Comparison of ENCODE assay signal across 1 cellular context in genomic region chr19:44904426-44904994, GRCh38.
TF ChIP-seq lines count a peak whose summit lies in the region.

No MANE protein-coding gene starts in this region.

TF ChIP-seq in HepG2, 621 proteins besides CTCF, POLR2A, EP300 and RAD21 (continued from another document):
- TF ChIP-seq, protein P1, sequence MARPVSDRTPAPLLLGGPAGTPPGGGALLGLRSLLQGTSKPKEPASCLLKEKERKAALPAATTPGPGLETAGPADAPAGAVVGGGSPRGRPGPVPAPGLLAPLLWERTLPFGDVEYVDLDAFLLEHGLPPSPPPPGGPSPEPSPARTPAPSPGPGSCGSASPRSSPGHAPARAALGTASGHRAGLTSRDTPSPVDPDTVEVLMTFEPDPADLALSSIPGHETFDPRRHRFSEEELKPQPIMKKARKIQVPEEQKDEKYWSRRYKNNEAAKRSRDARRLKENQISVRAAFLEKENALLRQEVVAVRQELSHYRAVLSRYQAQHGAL (CRISPR knock-in tag; IDR thresholded peaks at IDR 0.05; ENCODE audit: not compliant biosample characterization): no peak
- TF ChIP-seq SAFB2 (CRISPR knock-in tag; IDR thresholded peaks at IDR 0.05; ENCODE audit: borderline replicate concordance, low read depth) (no peak), IRF1 (CRISPR knock-in tag; IDR thresholded peaks at IDR 0.05; ENCODE audit: low read depth) (no peak), KDM2A (CRISPR knock-in tag; IDR thresholded peaks at IDR 0.05; ENCODE audit: borderline replicate concordance, low read depth) (peak; percentile 21; the same call in 1 of the 2 replicates), POLR2AphosphoS2 (IDR thresholded peaks at IDR 0.05; ENCODE audit: low read depth, low read length) (0 out of 2 replicates have a peak, but pooled peaks have one; percentile 53), ZNF224 (CRISPR knock-in tag; IDR thresholded peaks at IDR 0.05) (no peak), SIX1 (CRISPR knock-in tag; IDR thresholded peaks at IDR 0.05; ENCODE audit: borderline replicate concordance) (no peak), HOXA7 (CRISPR knock-in tag; IDR thresholded peaks at IDR 0.05) (no peak), NCOR1 (IDR thresholded peaks at IDR 0.05; ENCODE audit: borderline replicate concordance, low read length) (no peak), DPF2 (CRISPR knock-in tag; IDR thresholded peaks at IDR 0.05; ENCODE audit: borderline replicate concordance, low read depth) (no peak), PRMT3 (CRISPR knock-in tag; IDR thresholded peaks at IDR 0.05; ENCODE audit: borderline replicate concordance, low read depth) (no peak), ATM (IDR thresholded peaks at IDR 0.05; ENCODE audit: borderline replicate concordance) (no peak), SOX13 (IDR thresholded peaks at IDR 0.05) (no peak), SOX13 (CRISPR knock-in tag; conservative IDR thresholded peaks at IDR 0.05 in 1 of 2, IDR thresholded peaks at IDR 0.05 in 1 of 2) (no peak), ZSCAN12 (CRISPR knock-in tag; IDR thresholded peaks at IDR 0.05) (0 out of 2 replicates have a peak, but pooled peaks have one; percentile 34), NONO (IDR thresholded peaks at IDR 0.05) (no peak), NONO (CRISPR knock-in tag; conservative IDR thresholded peaks at IDR 0.05) (peak; percentile 50; the same call in 1 of the 2 replicates), ZNF337 (CRISPR knock-in tag; IDR thresholded peaks at IDR 0.05; ENCODE audit: borderline replicate concordance, low read depth) (no peak), ZMYM4 (CRISPR knock-in tag; IDR thresholded peaks at IDR 0.05) (0 out of 2 replicates have a peak, but pooled peaks have one; percentile 20), ERF (CRISPR knock-in tag; IDR thresholded peaks at IDR 0.05) (no peak), SIN3A (IDR thresholded peaks at IDR 0.05; ENCODE audit: borderline replicate concordance, low read depth, low read length) (peak; percentile 28; the same call in 1 of the 2 replicates), ZFP41 (CRISPR knock-in tag; IDR thresholded peaks at IDR 0.05; ENCODE audit: borderline replicate concordance) (no peak), ZNF782 (CRISPR knock-in tag; IDR thresholded peaks at IDR 0.05; ENCODE audit: borderline replicate concordance) (no peak)
- TF ChIP-seq, protein P2, sequence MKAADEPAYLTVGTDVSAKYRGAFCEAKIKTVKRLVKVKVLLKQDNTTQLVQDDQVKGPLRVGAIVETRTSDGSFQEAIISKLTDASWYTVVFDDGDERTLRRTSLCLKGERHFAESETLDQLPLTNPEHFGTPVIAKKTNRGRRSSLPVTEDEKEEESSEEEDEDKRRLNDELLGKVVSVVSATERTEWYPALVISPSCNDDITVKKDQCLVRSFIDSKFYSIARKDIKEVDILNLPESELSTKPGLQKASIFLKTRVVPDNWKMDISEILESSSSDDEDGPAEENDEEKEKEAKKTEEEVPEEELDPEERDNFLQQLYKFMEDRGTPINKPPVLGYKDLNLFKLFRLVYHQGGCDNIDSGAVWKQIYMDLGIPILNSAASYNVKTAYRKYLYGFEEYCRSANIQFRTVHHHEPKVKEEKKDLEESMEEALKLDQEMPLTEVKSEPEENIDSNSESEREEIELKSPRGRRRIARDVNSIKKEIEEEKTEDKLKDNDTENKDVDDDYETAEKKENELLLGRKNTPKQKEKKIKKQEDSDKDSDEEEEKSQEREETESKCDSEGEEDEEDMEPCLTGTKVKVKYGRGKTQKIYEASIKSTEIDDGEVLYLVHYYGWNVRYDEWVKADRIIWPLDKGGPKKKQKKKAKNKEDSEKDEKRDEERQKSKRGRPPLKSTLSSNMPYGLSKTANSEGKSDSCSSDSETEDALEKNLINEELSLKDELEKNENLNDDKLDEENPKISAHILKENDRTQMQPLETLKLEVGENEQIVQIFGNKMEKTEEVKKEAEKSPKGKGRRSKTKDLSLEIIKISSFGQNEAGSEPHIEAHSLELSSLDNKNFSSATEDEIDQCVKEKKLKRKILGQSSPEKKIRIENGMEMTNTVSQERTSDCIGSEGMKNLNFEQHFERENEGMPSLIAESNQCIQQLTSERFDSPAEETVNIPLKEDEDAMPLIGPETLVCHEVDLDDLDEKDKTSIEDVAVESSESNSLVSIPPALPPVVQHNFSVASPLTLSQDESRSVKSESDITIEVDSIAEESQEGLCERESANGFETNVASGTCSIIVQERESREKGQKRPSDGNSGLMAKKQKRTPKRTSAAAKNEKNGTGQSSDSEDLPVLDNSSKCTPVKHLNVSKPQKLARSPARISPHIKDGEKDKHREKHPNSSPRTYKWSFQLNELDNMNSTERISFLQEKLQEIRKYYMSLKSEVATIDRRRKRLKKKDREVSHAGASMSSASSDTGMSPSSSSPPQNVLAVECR (CRISPR knock-in tag; IDR thresholded peaks at IDR 0.05; ENCODE audit: borderline replicate concordance): no peak
- TF ChIP-seq, protein P3, sequence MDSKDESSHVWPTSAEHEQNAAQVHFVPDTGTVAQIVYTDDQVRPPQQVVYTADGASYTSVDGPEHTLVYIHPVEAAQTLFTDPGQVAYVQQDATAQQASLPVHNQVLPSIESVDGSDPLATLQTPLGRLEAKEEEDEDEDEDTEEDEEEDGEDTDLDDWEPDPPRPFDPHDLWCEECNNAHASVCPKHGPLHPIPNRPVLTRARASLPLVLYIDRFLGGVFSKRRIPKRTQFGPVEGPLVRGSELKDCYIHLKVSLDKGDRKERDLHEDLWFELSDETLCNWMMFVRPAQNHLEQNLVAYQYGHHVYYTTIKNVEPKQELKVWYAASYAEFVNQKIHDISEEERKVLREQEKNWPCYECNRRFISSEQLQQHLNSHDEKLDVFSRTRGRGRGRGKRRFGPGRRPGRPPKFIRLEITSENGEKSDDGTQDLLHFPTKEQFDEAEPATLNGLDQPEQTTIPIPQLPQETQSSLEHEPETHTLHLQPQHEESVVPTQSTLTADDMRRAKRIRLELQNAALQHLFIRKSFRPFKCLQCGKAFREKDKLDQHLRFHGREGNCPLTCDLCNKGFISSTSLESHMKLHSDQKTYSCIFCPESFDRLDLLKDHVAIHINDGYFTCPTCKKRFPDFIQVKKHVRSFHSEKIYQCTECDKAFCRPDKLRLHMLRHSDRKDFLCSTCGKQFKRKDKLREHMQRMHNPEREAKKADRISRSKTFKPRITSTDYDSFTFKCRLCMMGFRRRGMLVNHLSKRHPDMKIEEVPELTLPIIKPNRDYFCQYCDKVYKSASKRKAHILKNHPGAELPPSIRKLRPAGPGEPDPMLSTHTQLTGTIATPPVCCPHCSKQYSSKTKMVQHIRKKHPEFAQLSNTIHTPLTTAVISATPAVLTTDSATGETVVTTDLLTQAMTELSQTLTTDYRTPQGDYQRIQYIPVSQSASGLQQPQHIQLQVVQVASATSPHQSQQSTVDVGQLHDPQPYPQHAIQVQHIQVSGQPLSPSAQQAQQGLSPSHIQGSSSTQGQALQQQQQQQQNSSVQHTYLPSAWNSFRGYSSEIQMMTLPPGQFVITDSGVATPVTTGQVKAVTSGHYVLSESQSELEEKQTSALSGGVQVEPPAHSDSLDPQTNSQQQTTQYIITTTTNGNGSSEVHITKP (CRISPR knock-in tag; IDR thresholded peaks at IDR 0.05; ENCODE audit: low read depth): 0 out of 2 replicates have a peak, but pooled peaks have one; percentile 24
